In the genomic region with DNA sequence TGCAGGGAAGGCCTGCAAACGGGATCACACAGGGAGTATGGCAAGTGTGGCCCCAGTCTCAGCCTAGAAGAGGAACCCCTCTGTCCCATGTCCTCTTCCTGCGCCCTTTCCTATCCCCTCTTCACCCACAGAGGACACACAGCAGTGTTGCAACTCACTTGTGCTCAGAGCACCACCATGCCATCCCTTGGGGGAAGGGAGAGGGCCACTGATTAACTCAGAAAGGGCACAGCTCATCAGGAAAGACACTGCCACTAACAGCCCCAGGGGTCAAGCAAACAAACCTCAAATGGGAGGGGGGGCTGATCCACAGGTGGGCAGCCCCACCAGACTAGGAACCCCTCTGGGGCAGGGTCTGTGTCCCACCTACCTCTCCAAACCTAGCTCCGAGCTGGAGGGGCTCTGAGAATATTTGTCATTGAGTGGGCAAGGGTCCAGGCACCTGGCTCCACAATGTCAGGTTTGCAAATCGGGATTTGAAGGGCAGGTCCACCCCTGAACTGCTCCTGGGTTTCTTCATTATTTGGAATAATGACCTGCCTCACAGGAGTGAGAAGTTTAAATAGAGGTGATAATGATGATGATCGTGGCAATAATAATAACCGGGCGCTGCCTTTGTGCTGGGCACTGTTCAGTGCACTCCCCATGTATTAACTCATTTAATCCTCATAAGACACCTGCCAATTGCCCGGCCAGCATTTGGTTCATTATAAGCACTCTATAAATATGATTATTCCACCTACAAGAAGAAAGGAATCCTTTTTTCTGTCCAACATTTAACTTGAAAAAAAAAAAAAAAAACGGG, we compare ENCODE assay signal across 10 cellular contexts. TPM values are rescaled to one million over a fixed set of nuclear protein-coding genes. Genes with fewer than 3 reads are reported as not detected.
DNase-seq lines count a peak whose midpoint lies in the region; ATAC-seq, FAIRE-seq and TF ChIP-seq lines count a peak whose summit lies in the region.
"Had no signal": no experiment of that assay in that cellular context is flagged by ENCODE, and none has a peak within 500 bp of the region (broad histone marks: within the 10 kb centered on the region; RNA-seq: fewer than 3 reads in every experiment).

No MANE protein-coding gene starts in this region.

- H3K79me2 ChIP-seq in PC-3 (ENCODE audit: low read length): peaks cover 4% of the 10 kb centered on the region; the same call in 1 of the 2 replicates

- no peak for TF ChIP-seq CTCF in Caco-2 (IDR thresholded peaks at IDR 0.05; ENCODE audit: insufficient read depth in 1 of 2, low read depth in 1 of 2, low read length in 1 of 2, severe bottlenecking in 1 of 2, unreplicated experiment in 1 of 2)
- TF ChIP-seq CTCF in PC-3 (conservative IDR thresholded peaks at IDR 0.05; ENCODE audit: low read depth, low read length): no peak
- no peak for TF ChIP-seq CTCF in epithelial cell of esophagus (IDR thresholded peaks at IDR 0.05; ENCODE audit: insufficient read depth, low read depth, low read length, missing control alignments)
- no peak for TF ChIP-seq CTCF in ovary (IDR thresholded peaks at IDR 0.05)

- peak overlapping the region; percentile 86 for H3K4me3 ChIP-seq in Caco-2 (ENCODE audit: low read depth, low read length)
- peak overlapping the region; percentile 96 for H3K4me3 ChIP-seq in PC-3 (ENCODE audit: low read length)
- H3K4me3 ChIP-seq in epithelial cell of esophagus (ENCODE audit: low read length): peak overlapping the region; percentile 79
- H3K4me3 ChIP-seq in ovary: peak overlapping the region; percentile 64

- H3K27ac ChIP-seq in PC-3 (ENCODE audit: low read length) (no peak overlapping the region), ovary (peak overlapping the region in 1 of 2 donors; percentile 89)

- no peak for TF ChIP-seq EP300 in ovary (IDR thresholded peaks at IDR 0.05)

- POLR2A ChIA-PET in Caco-2 (lab: Charles Lee): interaction anchor here (0.6 kb wide), 1 partner anchor 151 kb away, joined by 6 read pairs; no protein-coding TSS in a partner anchor
- POLR2A ChIA-PET in PC-3 (lab: Charles Lee; ENCODE audit: unreplicated experiment): no interaction called here

- H3K4me3 Mint-ChIP-seq in Caco-2 (ENCODE audit: unreplicated experiment): peak overlapping the region; percentile 99

- H3F3A ChIP-seq in PC-3 (ENCODE audit: low read length, unreplicated experiment): peaks cover 6% of the 10 kb centered on the region

- CTCF ChIA-PET in Caco-2 (lab: Charles Lee): interaction anchor here (0.6 to 0.9 kb wide), 3 partner anchors 15 to 213 kb away, joined by 3 to 4 read pairs (median 3); no protein-coding TSS in a partner anchor
- CTCF ChIA-PET in PC-3 (lab: Charles Lee): no interaction called here

- no peak for TF ChIP-seq POLR2A in ovary (IDR thresholded peaks at IDR 0.05)

- no peaks in the 10 kb centered on the region for H3K27me3 Mint-ChIP-seq in Caco-2 (ENCODE audit: insufficient read depth, unreplicated experiment)

- no peak for DNase-seq in Caco-2
- no peak for DNase-seq in PC-3
- DNase-seq in epithelial cell of esophagus (ENCODE audit: low read depth): no peak
- DNase-seq in ovary: no peak
- no peak for DNase-seq in NOMO-1 treated with DMSO at 0.1 percent for 48 hours (lab: John Stamatoyannopoulos, UW; ENCODE audit: unreplicated experiment)
- no peak for DNase-seq in HTR-8/SVneo (ENCODE audit: insufficient read length, low spot score)
- DNase-seq in amygdala (lab: John Stamatoyannopoulos, UW): no peak
- DNase-seq: NCI-H69 had no signal

- H3K4me1 Mint-ChIP-seq in Caco-2 (ENCODE audit: low read depth, unreplicated experiment): no peaks in the 10 kb centered on the region

- H3K9me3 ChIP-seq in Caco-2 (no peaks in the 10 kb centered on the region), PC-3 (ENCODE audit: low read length) (no peaks in the 10 kb centered on the region), ovary (no peaks in the 10 kb centered on the region)

- H3K27me3 ChIP-seq in Caco-2 (replicated peaks; ENCODE audit: control insufficient read depth, insufficient read depth, low read length) (no peaks in the 10 kb centered on the region), PC-3 (ENCODE audit: low read length) (no peaks in the 10 kb centered on the region), ovary (no peaks in the 10 kb centered on the region)

- 43 to 46% (median 43%) methylated on average over 9 of the region's 9 CpGs for WGBS in ovary, 3 donors

- peak overlapping the region; percentile 98 for H3K27ac Mint-ChIP-seq in Caco-2 (ENCODE audit: unreplicated experiment)

- H3K36me3 ChIP-seq in Caco-2 (ENCODE audit: control insufficient read depth, insufficient read depth, low read length) (no peaks in the 10 kb centered on the region), PC-3 (ENCODE audit: low read depth, low read length) (peaks cover 3% of the 10 kb centered on the region; the same call in 1 of the 2 replicates), ovary (no peaks in the 10 kb centered on the region)

- peak overlapping the region; percentile 96 for H3K4me2 ChIP-seq in PC-3 (ENCODE audit: low read length)

- ATAC-seq in PC-3 (no peak), HG02642 (IDR thresholded peaks at IDR 0.05; ENCODE audit: poor library complexity, unreplicated experiment) (no peak)

- no peaks in the 10 kb centered on the region for H3K9me2 ChIP-seq in PC-3 (replicated peaks; ENCODE audit: low read length)

- H3K9ac ChIP-seq in PC-3 (ENCODE audit: low read length): peak overlapping the region; percentile 86; the same call in 1 of the 2 replicates

- BruUV-seq in Caco-2 (replicated peaks; lab: Mats Ljungman, UMichigan) (TSS peak; percentile 36), PC-3 (replicated peaks; lab: Mats Ljungman, UMichigan) (TSS peak; percentile 37)

- intact Hi-C loops in Caco-2 (cut with micrococcal nuclease; ENCODE audit: unreplicated experiment) (loop anchor here (5.0 kb wide), 1 partner anchor 56 kb away; a partner anchor contains a TSS), PC-3 (cut with micrococcal nuclease) (loop anchor here (5.0 to 10.0 kb wide), 2 partner anchors 56 to 343 kb away; a partner anchor contains a TSS), ovary (cut with DNase I) (loop anchor here in 3 of 4 donors (10.0 kb wide), 4 partner anchors 53 to 343 kb away; a partner anchor contains a TSS)

- H3K9me3 Mint-ChIP-seq in Caco-2 (ENCODE audit: unreplicated experiment): no peaks in the 10 kb centered on the region

- H2AFZ ChIP-seq in PC-3 (ENCODE audit: low read length): peak overlapping the region; percentile 93

- no peak for FAIRE-seq in HTR-8/SVneo (lab: Jason Lieb, UNC)
- FAIRE-seq: urothelium cell line had no signal

- H4K20me1 ChIP-seq in PC-3 (ENCODE audit: low read length): no peaks in the 10 kb centered on the region

- peaks cover 11% of the 10 kb centered on the region for H3K36me3 Mint-ChIP-seq in Caco-2 (ENCODE audit: insufficient read depth, unreplicated experiment)

- peaks cover 13% of the 10 kb centered on the region for H3K4me1 ChIP-seq in Caco-2
- peaks cover 26% of the 10 kb centered on the region for H3K4me1 ChIP-seq in PC-3 (ENCODE audit: insufficient read depth, low read length)
- no peaks in the 10 kb centered on the region for H3K4me1 ChIP-seq in ovary (ENCODE audit: insufficient read depth)

RNA-seq across cellular contexts. Expression of a gene that starts 1.0 kb away (rescaled TPM):
- total RNA-seq in Caco-2 (2022) (15.3 and 18.0 TPM in 2 replicates), PC-3 (2014; rRNA removed) (18.1 and 24.9 TPM in 2 replicates), ovary (10 to 100 TPM in 1 of 7 donors, 1 to 10 TPM in 6; 4.4 to 13.9 (median 8.0) TPM)
- polyA plus RNA-seq in ovary: 1 to 10 TPM; 2.8 to 9.7 TPM

RNA-seq across cellular contexts. Expression of a gene that starts 41.9 kb away (rescaled TPM):
- not detected in 2 replicates for total RNA-seq in Caco-2 (2022)
- total RNA-seq in PC-3 (2014; rRNA removed): not detected in 2 replicates
- total RNA-seq in ovary: not detected
- polyA plus RNA-seq in ovary: not detected

RNA-seq across cellular contexts. Expression of a gene that starts 55.1 kb away (rescaled TPM):
- total RNA-seq in Caco-2 (2022) (18.7 and 23.7 TPM in 2 replicates), PC-3 (2014; rRNA removed) (30.7 and 55.2 TPM in 2 replicates), ovary (10 to 100 TPM in 1 of 7 donors, 1 to 10 TPM in 6; 3.6 to 11.2 (median 6.2) TPM)
- polyA plus RNA-seq in ovary: 1 to 10 TPM; 3.4 to 6.3 TPM
